8 cellular contexts compared by ENCODE assay signal in the genomic region with DNA sequence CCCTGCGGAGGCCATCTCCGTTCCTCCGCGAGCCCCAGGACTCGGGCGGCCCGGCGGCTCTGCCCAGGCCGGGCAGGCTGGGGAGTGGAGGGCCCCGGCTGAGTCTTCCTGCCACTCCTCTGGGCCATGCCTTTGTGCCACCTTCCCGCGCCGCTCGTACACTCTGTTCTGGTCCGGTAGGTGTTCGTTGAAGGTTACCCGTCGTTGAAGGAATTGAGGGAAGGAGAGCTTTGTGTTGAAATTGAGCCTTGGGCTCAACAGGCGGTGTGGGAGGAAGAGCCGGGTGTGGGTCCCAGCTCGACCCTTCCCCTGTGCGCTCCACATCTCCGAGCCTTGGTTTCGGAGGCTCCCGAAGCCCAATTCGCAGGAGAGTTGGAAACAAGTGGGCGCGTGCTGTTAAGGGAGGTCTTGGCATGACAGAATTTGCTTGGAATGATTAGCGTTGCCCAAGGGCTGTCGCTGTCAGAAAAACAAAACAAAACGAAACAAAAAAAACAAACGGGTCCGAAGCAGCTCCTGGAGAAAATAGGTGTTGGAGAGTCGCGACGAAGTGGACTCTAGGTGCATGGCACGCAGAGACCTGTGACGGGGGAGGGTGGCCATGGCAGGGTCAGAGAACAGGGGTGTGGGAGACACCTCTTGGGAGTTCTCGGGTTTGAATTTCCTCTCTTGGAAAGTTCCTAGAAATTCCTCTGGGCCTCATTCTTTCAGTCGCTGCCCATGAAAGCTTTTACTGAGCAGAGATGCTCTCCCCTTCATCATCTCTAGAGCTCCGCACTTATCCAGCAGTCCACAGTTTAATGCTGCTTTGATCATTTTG. TPM values are rescaled to one million over a fixed set of nuclear protein-coding genes. Genes with fewer than 3 reads are reported as not detected.
DNase-seq lines count a peak whose midpoint lies in the region; ATAC-seq and TF ChIP-seq lines count a peak whose summit lies in the region.

No MANE protein-coding gene starts in this region.

- peaks cover 12% of the 10 kb centered on the region for H3K4me1 Mint-ChIP-seq in GM23338

- H3K9me3 Mint-ChIP-seq in GM23338, result no peaks in the 10 kb centered on the region; the same call in 2 of the 3 replicates

- H3K36me3 Mint-ChIP-seq in GM23338 (ENCODE audit: low read depth), result peaks cover 20% of the 10 kb centered on the region

- H3K9me3 ChIP-seq in MG63 (no peaks in the 10 kb centered on the region), mononuclear cell (ENCODE audit: low read depth, low read length) (no peaks in the 10 kb centered on the region)

- H3K9me2 ChIP-seq in GM23338 (ENCODE audit: insufficient read depth), result no peaks in the 10 kb centered on the region

- H3K27me3 ChIP-seq in GM23338 (ENCODE audit: insufficient read depth) (no peaks in the 10 kb centered on the region), MG63 (no peaks in the 10 kb centered on the region), mononuclear cell (ENCODE audit: insufficient read depth, low read length) (no peaks in the 10 kb centered on the region)

- H3K4me3 Mint-ChIP-seq in GM23338, result peak overlapping the region; percentile 99

- TF ChIP-seq CTCF in GM23338 (conservative IDR thresholded peaks at IDR 0.05; ENCODE audit: low read depth in 2 of 2) (no peak), coronary artery (IDR thresholded peaks at IDR 0.05) (no peak)

- H3K79me2 ChIP-seq in GM23338 (replicated peaks; ENCODE audit: insufficient read depth), result peaks cover 44% of the 10 kb centered on the region

- peak overlapping the region; percentile 100 for H3K27ac Mint-ChIP-seq in GM23338

- peaks cover 19% of the 10 kb centered on the region for H3K27me3 Mint-ChIP-seq in GM23338 (ENCODE audit: insufficient read depth, low read depth, poor library complexity)

- peak overlapping the region; percentile 95 for H3K4me2 ChIP-seq in GM23338

- no peaks in the 10 kb centered on the region for H4K20me1 ChIP-seq in GM23338 (replicated peaks; ENCODE audit: insufficient read depth)

- DNase-seq in GM23338 (ENCODE audit: low spot score) (peak; percentile 43), MG63 (no peak), coronary artery (ENCODE audit: low spot score) (no peak), islet precursor cell (no peak), NCI-H1436 treated with DMSO at 0.1 percent for 48 hours (lab: John Stamatoyannopoulos, UW) (no peak), NCI-H1048 (lab: John Stamatoyannopoulos, UW) (no peak)

- no peaks in the 10 kb centered on the region; the same call in 1 of the 2 replicates for H3K4me1 ChIP-seq in GM23338 (ENCODE audit: insufficient read depth)
- peaks cover 32% of the 10 kb centered on the region for H3K4me1 ChIP-seq in mononuclear cell (ENCODE audit: insufficient read depth, low read length)

- no peaks in the 10 kb centered on the region for H3F3A ChIP-seq in GM23338 (replicated peaks; ENCODE audit: low read depth)

- H3K36me3 ChIP-seq in GM23338 (ENCODE audit: insufficient read depth) (no peaks in the 10 kb centered on the region), MG63 (peaks cover 18% of the 10 kb centered on the region)

- no peak overlapping the region; the same call in 1 of the 2 replicates for H2AFZ ChIP-seq in GM23338

- peak overlapping the region; percentile 94 for H3K27ac ChIP-seq in GM23338 (ENCODE audit: low read depth)
- H3K27ac ChIP-seq in coronary artery, result peak overlapping the region; percentile 79 to 92

- H3K4me3 ChIP-seq in GM23338 (peak overlapping the region; percentile 90), MG63 (peak overlapping the region; percentile 95), coronary artery (peak overlapping the region; percentile 87), mononuclear cell (ENCODE audit: low read length) (peak overlapping the region; percentile 88)

- peak; percentile 9 for ATAC-seq in GM18499 (IDR thresholded peaks at IDR 0.05; ENCODE audit: insufficient read depth, unreplicated experiment)
- ATAC-seq in GM23338, result peak; percentile 24

TF ChIP-seq in GM23338, 12 proteins besides CTCF, POLR2A, EP300 and RAD21 (continues in another document):
- TF ChIP-seq ZNF114 (CRISPR knock-in tag; IDR thresholded peaks at IDR 0.05), result no peak
- no peak for TF ChIP-seq STAT1 (IDR thresholded peaks at IDR 0.05; ENCODE audit: unreplicated experiment)
- TF ChIP-seq EZH2phosphoT487 (IDR thresholded peaks at IDR 0.05; ENCODE audit: unreplicated experiment), result no peak
- TF ChIP-seq POLR2AphosphoS5 (IDR thresholded peaks at IDR 0.05; ENCODE audit: low read depth), result no peak
- TF ChIP-seq, protein P1, sequence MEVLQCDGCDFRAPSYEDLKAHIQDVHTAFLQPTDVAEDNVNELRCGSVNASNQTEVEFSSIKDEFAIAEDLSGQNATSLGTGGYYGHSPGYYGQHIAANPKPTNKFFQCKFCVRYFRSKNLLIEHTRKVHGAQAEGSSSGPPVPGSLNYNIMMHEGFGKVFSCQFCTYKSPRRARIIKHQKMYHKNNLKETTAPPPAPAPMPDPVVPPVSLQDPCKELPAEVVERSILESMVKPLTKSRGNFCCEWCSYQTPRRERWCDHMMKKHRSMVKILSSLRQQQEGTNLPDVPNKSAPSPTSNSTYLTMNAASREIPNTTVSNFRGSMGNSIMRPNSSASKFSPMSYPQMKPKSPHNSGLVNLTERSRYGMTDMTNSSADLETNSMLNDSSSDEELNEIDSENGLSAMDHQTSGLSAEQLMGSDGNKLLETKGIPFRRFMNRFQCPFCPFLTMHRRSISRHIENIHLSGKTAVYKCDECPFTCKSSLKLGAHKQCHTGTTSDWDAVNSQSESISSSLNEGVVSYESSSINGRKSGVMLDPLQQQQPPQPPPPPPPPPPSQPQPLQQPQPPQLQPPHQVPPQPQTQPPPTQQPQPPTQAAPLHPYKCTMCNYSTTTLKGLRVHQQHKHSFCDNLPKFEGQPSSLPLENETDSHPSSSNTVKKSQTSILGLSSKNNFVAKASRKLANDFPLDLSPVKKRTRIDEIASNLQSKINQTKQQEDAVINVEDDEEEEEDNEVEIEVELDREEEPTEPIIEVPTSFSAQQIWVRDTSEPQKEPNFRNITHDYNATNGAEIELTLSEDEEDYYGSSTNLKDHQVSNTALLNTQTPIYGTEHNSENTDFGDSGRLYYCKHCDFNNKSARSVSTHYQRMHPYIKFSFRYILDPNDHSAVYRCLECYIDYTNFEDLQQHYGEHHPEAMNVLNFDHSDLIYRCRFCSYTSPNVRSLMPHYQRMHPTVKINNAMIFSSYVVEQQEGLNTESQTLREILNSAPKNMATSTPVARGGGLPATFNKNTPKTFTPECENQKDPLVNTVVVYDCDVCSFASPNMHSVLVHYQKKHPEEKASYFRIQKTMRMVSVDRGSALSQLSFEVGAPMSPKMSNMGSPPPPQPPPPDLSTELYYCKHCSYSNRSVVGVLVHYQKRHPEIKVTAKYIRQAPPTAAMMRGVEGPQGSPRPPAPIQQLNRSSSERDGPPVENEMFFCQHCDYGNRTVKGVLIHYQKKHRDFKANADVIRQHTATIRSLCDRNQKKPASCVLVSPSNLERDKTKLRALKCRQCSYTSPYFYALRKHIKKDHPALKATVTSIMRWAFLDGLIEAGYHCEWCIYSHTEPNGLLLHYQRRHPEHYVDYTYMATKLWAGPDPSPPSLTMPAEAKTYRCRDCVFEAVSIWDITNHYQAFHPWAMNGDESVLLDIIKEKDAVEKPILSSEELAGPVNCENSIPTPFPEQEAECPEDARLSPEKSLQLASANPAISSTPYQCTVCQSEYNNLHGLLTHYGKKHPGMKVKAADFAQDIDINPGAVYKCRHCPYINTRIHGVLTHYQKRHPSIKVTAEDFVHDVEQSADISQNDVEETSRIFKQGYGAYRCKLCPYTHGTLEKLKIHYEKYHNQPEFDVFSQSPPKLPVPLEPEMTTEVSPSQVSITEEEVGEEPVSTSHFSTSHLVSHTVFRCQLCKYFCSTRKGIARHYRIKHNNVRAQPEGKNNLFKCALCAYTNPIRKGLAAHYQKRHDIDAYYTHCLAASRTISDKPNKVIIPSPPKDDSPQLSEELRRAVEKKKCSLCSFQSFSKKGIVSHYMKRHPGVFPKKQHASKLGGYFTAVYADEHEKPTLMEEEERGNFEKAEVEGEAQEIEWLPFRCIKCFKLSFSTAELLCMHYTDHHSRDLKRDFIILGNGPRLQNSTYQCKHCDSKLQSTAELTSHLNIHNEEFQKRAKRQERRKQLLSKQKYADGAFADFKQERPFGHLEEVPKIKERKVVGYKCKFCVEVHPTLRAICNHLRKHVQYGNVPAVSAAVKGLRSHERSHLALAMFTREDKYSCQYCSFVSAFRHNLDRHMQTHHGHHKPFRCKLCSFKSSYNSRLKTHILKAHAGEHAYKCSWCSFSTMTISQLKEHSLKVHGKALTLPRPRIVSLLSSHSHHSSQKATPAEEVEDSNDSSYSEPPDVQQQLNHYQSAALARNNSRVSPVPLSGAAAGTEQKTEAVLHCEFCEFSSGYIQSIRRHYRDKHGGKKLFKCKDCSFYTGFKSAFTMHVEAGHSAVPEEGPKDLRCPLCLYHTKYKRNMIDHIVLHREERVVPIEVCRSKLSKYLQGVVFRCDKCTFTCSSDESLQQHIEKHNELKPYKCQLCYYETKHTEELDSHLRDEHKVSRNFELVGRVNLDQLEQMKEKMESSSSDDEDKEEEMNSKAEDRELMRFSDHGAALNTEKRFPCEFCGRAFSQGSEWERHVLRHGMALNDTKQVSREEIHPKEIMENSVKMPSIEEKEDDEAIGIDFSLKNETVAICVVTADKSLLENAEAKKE (CRISPR knock-in tag; IDR thresholded peaks at IDR 0.05), result no peak
- TF ChIP-seq CREB1 (CRISPR knock-in tag; IDR thresholded peaks at IDR 0.05; ENCODE audit: low read depth), result no peak

RNA-seq across cellular contexts. Expression of a gene that starts 1.2 kb away (rescaled TPM):
- 56.9 and 69.0 TPM in 2 replicates for total RNA-seq in GM23338 (2014; rRNA removed; shearing (Covaris generic))
- 120 and 141 TPM in 2 replicates for polyA plus RNA-seq in GM23338 (2016; fragmentation: Nextera tagmentation; extraction: Ambion mirVana)
- 149 and 245 TPM in 2 replicates for total RNA-seq in MG63 (2014; rRNA removed; shearing (Covaris generic); ENCODE audit: low replicate concordance)
- 59.3 TPM for total RNA-seq in mononuclear cell

RNA-seq across cellular contexts. Expression of a gene that starts 17.5 kb away (rescaled TPM):
- not detected in 2 replicates for total RNA-seq in GM23338 (2014; rRNA removed; shearing (Covaris generic))
- polyA plus RNA-seq in GM23338 (2016; fragmentation: Nextera tagmentation; extraction: Ambion mirVana), result 0.27 and 0.33 TPM in 2 replicates
- total RNA-seq in MG63 (2014; rRNA removed; shearing (Covaris generic); ENCODE audit: low replicate concordance), result not detected in 2 replicates
- total RNA-seq in mononuclear cell, result not detected

RNA-seq across cellular contexts. Expression of a gene that starts 34.3 kb away (rescaled TPM):
- total RNA-seq in GM23338 (2014; rRNA removed; shearing (Covaris generic)), result 47.8 and 64.6 TPM in 2 replicates
- 15.9 and 16.5 TPM in 2 replicates for polyA plus RNA-seq in GM23338 (2016; fragmentation: Nextera tagmentation; extraction: Ambion mirVana)
- total RNA-seq in MG63 (2014; rRNA removed; shearing (Covaris generic); ENCODE audit: low replicate concordance), result 2.7 and 6.5 TPM in 2 replicates
- 0.84 TPM for total RNA-seq in mononuclear cell
